ENCODE assay signal across 15 cellular contexts in genomic region chr10:131803863-131804425, GRCh38.
DNase-seq lines count a peak whose midpoint lies in the region; ATAC-seq and TF ChIP-seq lines count a peak whose summit lies in the region.
"Had no signal": no experiment of that assay in that cellular context is flagged by ENCODE, and none has a peak within 500 bp of the region (broad histone marks: within the 10 kb centered on the region; RNA-seq: fewer than 3 reads in every experiment).

No MANE protein-coding gene starts in this region.

- ATAC-seq in right lobe of liver: peak; percentile 62 to 91 (median 79)

- intact Hi-C loops in right lobe of liver (cut with DNase I): no loop called here
- intact Hi-C loops in sigmoid colon (cut with DNase I): no loop called here

- H3K4me1 ChIP-seq in right lobe of liver: peaks cover 0 to 7% (median 0%) of the 10 kb centered on the region in 4 donors
- H3K4me1 ChIP-seq in sigmoid colon: no peaks in the 10 kb centered on the region
- H3K4me1 ChIP-seq: SJSA1 had no signal

- WGBS in right lobe of liver (ENCODE audit: insufficient coverage, low coverage, low lambda C conversion rate, missing lambda C conversion rate): 62% methylated on average over 8 of the region's 9 CpGs
- 59 to 70% methylated on average over 9 of the region's 9 CpGs for WGBS in sigmoid colon, 2 donors

- DNase-seq in H7 (peak; percentile 34), coronary artery (ENCODE audit: low spot score) (peak; percentile 33), right lobe of liver (peak in 1 of 3 donors; percentile 40), sigmoid colon (peak; percentile 50), NCI-H82 (lab: John Stamatoyannopoulos, UW) (no peak), NK-92 (lab: John Stamatoyannopoulos, UW; ENCODE audit: unreplicated experiment) (no peak), NCI-H524 (lab: John Stamatoyannopoulos, UW) (no peak)
- DNase-seq: AML-193, EL, H9, IMR-90, NCI-H187 treated with DMSO at 0.1 percent for 48 hours, NCI-H748 treated with DMSO at 0.1 percent for 48 hours, PC-9 had no signal

- no peaks in the 10 kb centered on the region for H3K36me3 ChIP-seq in H7 (replicated peaks; ENCODE audit: control insufficient read depth, insufficient read depth, low read length)
- no peaks in the 10 kb centered on the region for H3K36me3 ChIP-seq in right lobe of liver
- H3K36me3 ChIP-seq in sigmoid colon: no peaks in the 10 kb centered on the region
- H3K36me3 ChIP-seq: SJSA1 had no signal

- TF ChIP-seq POLR2A in right lobe of liver (IDR thresholded peaks at IDR 0.05) (no peak), sigmoid colon (IDR thresholded peaks at IDR 0.05) (no peak)

- no peaks in the 10 kb centered on the region for H3K27me3 ChIP-seq in H7 (ENCODE audit: control insufficient read depth, insufficient read depth, low read length)
- no peaks in the 10 kb centered on the region for H3K27me3 ChIP-seq in right lobe of liver
- no peaks in the 10 kb centered on the region for H3K27me3 ChIP-seq in sigmoid colon
- H3K27me3 ChIP-seq: SJSA1 had no signal

- H3K27ac ChIP-seq in coronary artery (no peak overlapping the region), right lobe of liver (no peak overlapping the region), sigmoid colon (no peak overlapping the region)
- H3K27ac ChIP-seq: PC-9, SJSA1 had no signal

- no peaks in the 10 kb centered on the region for H3K9me3 ChIP-seq in right lobe of liver
- peaks cover 0 to 8% (median 5%) of the 10 kb centered on the region in 4 donors for H3K9me3 ChIP-seq in sigmoid colon
- H3K9me3 ChIP-seq: SJSA1 had no signal

- no peak overlapping the region for H3K4me3 ChIP-seq in H7 (ENCODE audit: insufficient read depth, low read depth, low read length)
- H3K4me3 ChIP-seq in coronary artery: no peak overlapping the region
- H3K4me3 ChIP-seq in right lobe of liver: no peak overlapping the region
- H3K4me3 ChIP-seq in sigmoid colon: no peak overlapping the region
- H3K4me3 ChIP-seq: PC-9, SJSA1 had no signal

- TF ChIP-seq CTCF in coronary artery (IDR thresholded peaks at IDR 0.05) (no peak), right lobe of liver (IDR thresholded peaks at IDR 0.05) (no peak), sigmoid colon (IDR thresholded peaks at IDR 0.05) (no peak)

- no peak for TF ChIP-seq EP300 in sigmoid colon (IDR thresholded peaks at IDR 0.05)

Comparison
In these comparisons a context has a peak if more than half of its experiments do, and no peak if none do; other contexts are left out.
1. DNase-seq: peak in H7 (single experiment), coronary artery (single experiment) and sigmoid colon (single experiment); none in NCI-H82 (single experiment), NK-92 (single experiment) and NCI-H524 (0 of 2).